ENCODE assay signal across 8 cellular contexts in the genomic region with DNA sequence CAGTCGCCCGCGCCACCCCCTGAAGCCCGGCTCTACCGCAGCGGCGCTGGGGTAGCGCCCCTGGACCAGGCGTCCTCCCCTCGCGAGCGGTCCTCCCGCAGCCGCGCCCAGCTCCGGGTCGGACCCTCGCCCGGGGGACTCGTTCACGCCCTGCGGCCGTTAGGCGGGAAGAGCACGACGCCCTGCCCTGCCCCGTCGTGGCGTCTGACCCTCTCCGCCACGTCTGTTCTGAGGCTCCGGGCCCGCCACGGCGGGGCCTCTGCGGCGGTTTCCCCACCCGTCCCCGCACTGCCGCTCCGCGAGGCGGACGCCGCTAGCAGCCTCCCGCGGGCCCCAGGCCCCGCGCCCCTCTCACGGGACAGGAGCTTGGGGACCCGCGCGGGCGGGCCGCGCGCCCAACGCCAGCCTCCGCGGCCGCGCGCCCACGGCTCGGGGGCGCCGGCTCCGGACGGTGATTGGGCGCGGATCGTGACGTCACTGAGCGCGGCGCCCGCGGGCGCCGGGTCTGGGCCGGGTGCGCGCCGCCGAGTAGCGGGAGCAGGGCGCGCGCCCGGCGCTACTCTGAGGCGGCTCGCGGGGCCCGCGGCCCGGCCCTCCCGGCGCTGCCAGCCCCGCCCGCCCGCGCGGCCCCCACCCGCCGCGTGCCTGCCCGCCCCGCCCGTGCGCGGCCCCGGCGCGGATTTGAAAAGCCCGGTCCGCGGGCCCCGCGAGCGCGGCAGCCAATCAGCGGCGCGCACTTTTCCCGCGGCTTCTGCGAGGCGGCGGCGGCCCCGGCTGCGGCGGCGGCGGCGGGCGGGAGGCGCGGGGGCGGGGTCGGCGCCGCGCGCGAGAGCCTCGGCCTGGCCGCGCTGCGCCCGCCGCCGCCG. TPM values are rescaled to one million over a fixed set of nuclear protein-coding genes. Genes with fewer than 3 reads are reported as not detected.
A peak's percentile ranks its signal among the peaks of the same experiment; 100 is the strongest.
DNase-seq lines count a peak whose midpoint lies in the region; ATAC-seq and TF ChIP-seq lines count a peak whose summit lies in the region.

Gene NSD2 (plus strand): TSS at position 816 of the 866 bp plus-strand sequence. CDS start 29,262 bp downstream, outside the sequence.

- TF ChIP-seq CTCF in LNCaP clone FGC (IDR thresholded peaks at IDR 0.05; ENCODE audit: control insufficient read depth, extremely low read depth, insufficient read depth) (no peak), neural cell (IDR thresholded peaks at IDR 0.05; ENCODE audit: poor library complexity, severe bottlenecking) (no peak)

- peak; percentile 66 for TF ChIP-seq EP300 in neural cell (conservative IDR thresholded peaks at IDR 0.05; ENCODE audit: poor library complexity, severe bottlenecking)

- H3K27me3 Mint-ChIP-seq in stimulated activated naive CD8-positive, alpha-beta T cell treated with anti-CD3 and anti-CD28 coated beads, Interleukin-15, amount 100 ng/mL, for 72 hours = no peaks in the 10 kb centered on the region

- TF ChIP-seq RAD21 in neural cell (conservative IDR thresholded peaks at IDR 0.05) = no peak

- H3K79me2 ChIP-seq in neural cell (replicated peaks; ENCODE audit: insufficient read depth, low read length) = peaks cover 36% of the 10 kb centered on the region

- no peaks in the 10 kb centered on the region for H3K9me3 ChIP-seq in neural cell (ENCODE audit: low read length)

- peak within 1 kb of the TSS; percentile 80 for H2AFZ ChIP-seq in neural cell (ENCODE audit: low read depth, low read length)

- DNase-seq in ELF-1 (ENCODE audit: low read depth, low spot score) (peak; percentile 85), H4 (ENCODE audit: low spot score) (peak; percentile 69), LNCaP clone FGC (ENCODE audit: low read depth) (no peak), SHP77 treated with DMSO at 0.1 percent for 48 hours (lab: John Stamatoyannopoulos, UW) (peak; percentile 25), fibroblast of the conjunctiva (ENCODE audit: low read depth) (peak; percentile 63)
- DNase-seq in activated effector memory CD4-positive, alpha-beta T cell treated with Interleukin-2 at 50 U/mL for 16 hours = peak; percentile 86
- peak; percentile 89 to 90 for DNase-seq in stimulated activated naive CD8-positive, alpha-beta T cell treated with anti-CD3 and anti-CD28 coated beads, Interleukin-15, amount 100 ng/mL, for 72 hours

- H3K9ac ChIP-seq in neural cell (ENCODE audit: low read length) = peak within 1 kb of the TSS; percentile 94

- ATAC-seq in stimulated activated naive CD8-positive, alpha-beta T cell treated with anti-CD3 and anti-CD28 coated beads, Interleukin-15, amount 100 ng/mL, for 72 hours = peak; percentile 77

- peaks cover 8% of the 10 kb centered on the region for H3F3A ChIP-seq in neural cell (ENCODE audit: insufficient read depth, low read length, poor library complexity, severe bottlenecking)

- peaks cover 45% of the 10 kb centered on the region for H3K4me1 Mint-ChIP-seq in stimulated activated naive CD8-positive, alpha-beta T cell treated with anti-CD3 and anti-CD28 coated beads, Interleukin-15, amount 100 ng/mL, for 72 hours

- H3K27ac ChIP-seq in neural cell (ENCODE audit: low read length) = peak within 1 kb of the TSS; percentile 92

- H4K20me1 ChIP-seq in neural cell (ENCODE audit: insufficient read depth) = peaks cover 6% of the 10 kb centered on the region

- no peaks in the 10 kb centered on the region for H3K9me2 ChIP-seq in neural cell (ENCODE audit: insufficient read depth, low read length)

- peak within 1 kb of the TSS; percentile 87 to 94 for H3K4me3 Mint-ChIP-seq in stimulated activated naive CD8-positive, alpha-beta T cell treated with anti-CD3 and anti-CD28 coated beads, Interleukin-15, amount 100 ng/mL, for 72 hours

- peak within 1 kb of the TSS; percentile 94 to 95 for H3K27ac Mint-ChIP-seq in stimulated activated naive CD8-positive, alpha-beta T cell treated with anti-CD3 and anti-CD28 coated beads, Interleukin-15, amount 100 ng/mL, for 72 hours

- H3K4me2 ChIP-seq in neural cell (ENCODE audit: low read length) = peak within 1 kb of the TSS; percentile 91

- no peaks in the 10 kb centered on the region for H3K27me3 ChIP-seq in neural cell (ENCODE audit: insufficient read depth, low read depth, low read length)

- no peaks in the 10 kb centered on the region for H3K9me3 Mint-ChIP-seq in stimulated activated naive CD8-positive, alpha-beta T cell treated with anti-CD3 and anti-CD28 coated beads, Interleukin-15, amount 100 ng/mL, for 72 hours

- peak within 1 kb of the TSS; percentile 84 for H3K4me3 ChIP-seq in LNCaP clone FGC (ENCODE audit: low read depth, low read length)
- H3K4me3 ChIP-seq in neural cell (ENCODE audit: low read length) = peak within 1 kb of the TSS; percentile 95

- H3K36me3 ChIP-seq in neural cell (ENCODE audit: insufficient read depth, low read length) = no peaks in the 10 kb centered on the region

TF ChIP-seq in neural cell, 6 proteins besides CTCF, POLR2A, EP300 and RAD21:
- TF ChIP-seq, protein P1, sequence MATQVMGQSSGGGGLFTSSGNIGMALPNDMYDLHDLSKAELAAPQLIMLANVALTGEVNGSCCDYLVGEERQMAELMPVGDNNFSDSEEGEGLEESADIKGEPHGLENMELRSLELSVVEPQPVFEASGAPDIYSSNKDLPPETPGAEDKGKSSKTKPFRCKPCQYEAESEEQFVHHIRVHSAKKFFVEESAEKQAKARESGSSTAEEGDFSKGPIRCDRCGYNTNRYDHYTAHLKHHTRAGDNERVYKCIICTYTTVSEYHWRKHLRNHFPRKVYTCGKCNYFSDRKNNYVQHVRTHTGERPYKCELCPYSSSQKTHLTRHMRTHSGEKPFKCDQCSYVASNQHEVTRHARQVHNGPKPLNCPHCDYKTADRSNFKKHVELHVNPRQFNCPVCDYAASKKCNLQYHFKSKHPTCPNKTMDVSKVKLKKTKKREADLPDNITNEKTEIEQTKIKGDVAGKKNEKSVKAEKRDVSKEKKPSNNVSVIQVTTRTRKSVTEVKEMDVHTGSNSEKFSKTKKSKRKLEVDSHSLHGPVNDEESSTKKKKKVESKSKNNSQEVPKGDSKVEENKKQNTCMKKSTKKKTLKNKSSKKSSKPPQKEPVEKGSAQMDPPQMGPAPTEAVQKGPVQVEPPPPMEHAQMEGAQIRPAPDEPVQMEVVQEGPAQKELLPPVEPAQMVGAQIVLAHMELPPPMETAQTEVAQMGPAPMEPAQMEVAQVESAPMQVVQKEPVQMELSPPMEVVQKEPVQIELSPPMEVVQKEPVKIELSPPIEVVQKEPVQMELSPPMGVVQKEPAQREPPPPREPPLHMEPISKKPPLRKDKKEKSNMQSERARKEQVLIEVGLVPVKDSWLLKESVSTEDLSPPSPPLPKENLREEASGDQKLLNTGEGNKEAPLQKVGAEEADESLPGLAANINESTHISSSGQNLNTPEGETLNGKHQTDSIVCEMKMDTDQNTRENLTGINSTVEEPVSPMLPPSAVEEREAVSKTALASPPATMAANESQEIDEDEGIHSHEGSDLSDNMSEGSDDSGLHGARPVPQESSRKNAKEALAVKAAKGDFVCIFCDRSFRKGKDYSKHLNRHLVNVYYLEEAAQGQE (IDR thresholded peaks at IDR 0.05; ENCODE audit: borderline replicate concordance) = peak; percentile 53
- TF ChIP-seq SMC3 (conservative IDR thresholded peaks at IDR 0.05; ENCODE audit: poor library complexity) (peak; percentile 37), TAF1 (IDR thresholded peaks at IDR 0.05; ENCODE audit: low read depth) (no peak), MXI1 (conservative IDR thresholded peaks at IDR 0.05; ENCODE audit: poor library complexity, severe bottlenecking) (peak; percentile 85), POLR2AphosphoS5 (IDR thresholded peaks at IDR 0.05) (peak; percentile 81), EZH2 (IDR thresholded peaks at IDR 0.05; ENCODE audit: borderline replicate concordance, insufficient read depth, low read length, poor library complexity, severe bottlenecking) (no peak)

RNA-seq across cellular contexts. Expression of gene NSD2, which starts in this region (rescaled TPM):
- total RNA-seq in H4 (2014; rRNA removed; shearing (Covaris generic)) = 48.0 and 53.5 TPM in 2 replicates
- polyA plus RNA-seq in neural cell = 51.6 and 52.3 TPM in 2 replicates
- 172 and 186 TPM in 2 replicates for polyA minus RNA-seq in neural cell
